ENCODE assay signal across 9 cellular contexts in genomic region chr13:99895999-99896695, GRCh38.
A peak's percentile ranks its signal among the peaks of the same experiment; 100 is the strongest.
DNase-seq lines count a peak whose midpoint lies in the region; ATAC-seq lines count a peak whose summit lies in the region.
"Had no signal": no experiment of that assay in that cellular context is flagged by ENCODE, and none has a peak within 500 bp of the region (broad histone marks: within the 10 kb centered on the region; RNA-seq: fewer than 3 reads in every experiment).

No MANE protein-coding gene starts in this region.

- H3K4me3 ChIP-seq in iPS-15b (ENCODE audit: low read depth, low read length) = peak overlapping the region; percentile 48

- H3K9me3 ChIP-seq in iPS-15b (ENCODE audit: control insufficient read depth, insufficient read depth, low read length) = no peaks in the 10 kb centered on the region

- no peak for DNase-seq in activated CD4-positive, CD25-positive, alpha-beta regulatory T cell treated with anti-CD3 and anti-CD28 coated beads, Interleukin-2, amount 50 U/mL, for 72 hours
- no peak for DNase-seq in stimulated activated effector memory CD8-positive, alpha-beta T cell treated with anti-CD3 and anti-CD28 coated beads, Interleukin-12 subunit alpha, Interleukin-12 subunit beta, amount 100 ng/mL, for 72 hours (ENCODE audit: low spot score in 2 of 2)
- no peak for DNase-seq in GDM1 (lab: John Stamatoyannopoulos, UW)
- DNase-seq in stimulated activated CD4-positive, alpha-beta T cell treated with anti-CD3 and anti-CD28 coated beads, Interleukin-1b, Interleukin-23, amount 100 ng/mL, for 48 hours = no peak
- DNase-seq in NCI-H2081 treated with DMSO at 0.1 percent for 48 hours (lab: John Stamatoyannopoulos, UW) = no peak
- DNase-seq: NCI-H1105 treated with DMSO at 0.1 percent for 48 hours had no signal

- H3K36me3 Mint-ChIP-seq in activated naive CD8-positive, alpha-beta T cell = peaks cover 2% of the 10 kb centered on the region
- H3K36me3 Mint-ChIP-seq in stimulated activated effector memory CD8-positive, alpha-beta T cell treated with anti-CD3 and anti-CD28 coated beads, Interleukin-12 subunit alpha, Interleukin-12 subunit beta, amount 100 ng/mL, for 72 hours = no peaks in the 10 kb centered on the region

- H3K9ac ChIP-seq in iPS-15b (ENCODE audit: low read depth, low read length) = no peak overlapping the region

- ATAC-seq in activated CD4-positive, CD25-positive, alpha-beta regulatory T cell treated with anti-CD3 and anti-CD28 coated beads, Interleukin-2, amount 50 U/mL, for 24 hours = peak; percentile 8 to 17
- ATAC-seq in stimulated activated effector memory CD8-positive, alpha-beta T cell treated with anti-CD3 and anti-CD28 coated beads, Interleukin-12 subunit alpha, Interleukin-12 subunit beta, amount 100 ng/mL, for 72 hours = peak; percentile 39

- no peaks in the 10 kb centered on the region for H3K36me3 ChIP-seq in iPS-15b (ENCODE audit: control insufficient read depth, insufficient read depth, low read length)

- H3K4me1 ChIP-seq in iPS-15b (ENCODE audit: control insufficient read depth, insufficient read depth, low read length) = peaks cover 32% of the 10 kb centered on the region

- H3K27me3 Mint-ChIP-seq in activated naive CD8-positive, alpha-beta T cell = peaks cover 48% of the 10 kb centered on the region

- no peak overlapping the region for H3K27ac Mint-ChIP-seq in activated naive CD8-positive, alpha-beta T cell
- H3K27ac Mint-ChIP-seq in stimulated activated effector memory CD8-positive, alpha-beta T cell treated with anti-CD3 and anti-CD28 coated beads, Interleukin-12 subunit alpha, Interleukin-12 subunit beta, amount 100 ng/mL, for 72 hours = no peak overlapping the region

- peaks cover 48% of the 10 kb centered on the region for H3K27me3 ChIP-seq in iPS-15b (ENCODE audit: control insufficient read depth, insufficient read depth, low read length)

- H3K9me3 Mint-ChIP-seq in activated naive CD8-positive, alpha-beta T cell (ENCODE audit: low read depth) = no peaks in the 10 kb centered on the region
- H3K9me3 Mint-ChIP-seq in stimulated activated effector memory CD8-positive, alpha-beta T cell treated with anti-CD3 and anti-CD28 coated beads, Interleukin-12 subunit alpha, Interleukin-12 subunit beta, amount 100 ng/mL, for 72 hours = no peaks in the 10 kb centered on the region

- H3K4me3 Mint-ChIP-seq in activated naive CD8-positive, alpha-beta T cell = peak overlapping the region; percentile 80
- peak overlapping the region; percentile 65 for H3K4me3 Mint-ChIP-seq in stimulated activated effector memory CD8-positive, alpha-beta T cell treated with anti-CD3 and anti-CD28 coated beads, Interleukin-12 subunit alpha, Interleukin-12 subunit beta, amount 100 ng/mL, for 72 hours

- H3K4me1 Mint-ChIP-seq in activated naive CD8-positive, alpha-beta T cell (ENCODE audit: low read depth) = peaks cover 6% of the 10 kb centered on the region
- peaks cover 26% of the 10 kb centered on the region for H3K4me1 Mint-ChIP-seq in stimulated activated effector memory CD8-positive, alpha-beta T cell treated with anti-CD3 and anti-CD28 coated beads, Interleukin-12 subunit alpha, Interleukin-12 subunit beta, amount 100 ng/mL, for 72 hours
